ENCODE assay signal across 20 cellular contexts in the genomic region with DNA sequence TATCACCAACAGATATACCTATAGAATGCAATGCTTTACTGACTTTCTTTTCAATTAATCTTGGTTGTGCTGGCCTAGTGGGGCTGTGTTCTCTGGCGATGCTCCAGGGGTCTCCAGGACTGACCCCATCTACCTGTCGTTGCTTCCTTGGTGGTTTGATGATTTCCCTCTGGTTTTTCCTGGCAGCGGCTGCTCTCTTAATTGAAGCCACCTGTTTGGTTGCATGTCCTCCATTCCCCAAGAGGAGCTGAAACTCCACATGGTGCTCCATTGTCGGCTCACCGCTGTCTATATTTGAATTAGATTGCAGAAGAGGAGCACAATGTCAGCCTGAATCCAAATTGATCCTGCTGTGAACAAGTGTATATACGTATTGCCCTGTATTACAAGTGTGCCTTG. TPM values are rescaled to one million over a fixed set of nuclear protein-coding genes. Genes with fewer than 3 reads are reported as not detected.
A peak's percentile ranks its signal among the peaks of the same experiment; 100 is the strongest.
DNase-seq lines count a peak whose midpoint lies in the region; ATAC-seq and TF ChIP-seq lines count a peak whose summit lies in the region.
"Had no signal": no experiment of that assay in that cellular context is flagged by ENCODE, and none has a peak within 500 bp of the region (broad histone marks: within the 10 kb centered on the region; RNA-seq: fewer than 3 reads in every experiment).

No MANE protein-coding gene starts in this region.

- no peak overlapping the region for H3K27ac Mint-ChIP-seq in CD8-positive, alpha-beta memory T cell
- H3K27ac Mint-ChIP-seq: activated CD4-positive, alpha-beta memory T cell treated with anti-CD3 and anti-CD28 coated beads for 36 hours; activated T-cell treated with anti-CD3 and anti-CD28 coated beads, Interleukin-2, amount 50 U/mL, for 72 hours; stimulated activated naive CD8-positive, alpha-beta T cell treated with anti-CD3 and anti-CD28 coated beads, Interleukin-15, amount 100 ng/mL, for 72 hours had no signal

- no peak overlapping the region for H3K14ac ChIP-seq in neuronal stem cell (ENCODE audit: low read length)

- POLR2A ChIA-PET in OCI-LY7 (lab: Charles Lee): interaction anchor here (0.6 to 2.1 kb wide), 2 partner anchors 9 to 365 kb away, joined by 3 to 15 read pairs; a partner anchor contains a TSS
- POLR2A ChIA-PET in CD8-positive, alpha-beta memory T cell (lab: Charles Lee): interaction anchor here (0.7 kb wide), 1 partner anchor 33 kb away, joined by 3 read pairs; no protein-coding TSS in a partner anchor

- ATAC-seq in GM18502 (IDR thresholded peaks at IDR 0.05; ENCODE audit: poor library complexity, unreplicated experiment): no peak
- ATAC-seq: activated T-cell treated with anti-CD3 and anti-CD28 coated beads, Interleukin-2, amount 50 U/mL, for 72 hours; mucosa of descending colon; stimulated activated naive CD8-positive, alpha-beta T cell treated with anti-CD3 and anti-CD28 coated beads, Interleukin-15, amount 100 ng/mL, for 72 hours had no signal

- no peaks in the 10 kb centered on the region for H3K79me1 ChIP-seq in neuronal stem cell (ENCODE audit: low read depth, low read length)

- H3K4me2 ChIP-seq in neuronal stem cell (ENCODE audit: insufficient read depth, low read length, poor library complexity, severe bottlenecking) (no peak overlapping the region), OCI-LY7 (ENCODE audit: low read length) (no peak overlapping the region)

- no peak overlapping the region for H2AFZ ChIP-seq in neuronal stem cell (ENCODE audit: low read length)
- H2AFZ ChIP-seq in OCI-LY7 (ENCODE audit: low read length): no peak overlapping the region
- H2AFZ ChIP-seq: parathyroid adenoma had no signal

- no peak overlapping the region for H3K9ac ChIP-seq in neuronal stem cell (ENCODE audit: low read depth, low read length, poor library complexity)
- H3K9ac ChIP-seq: parathyroid adenoma had no signal

- TF ChIP-seq POLR2A in adrenal gland (IDR thresholded peaks at IDR 0.05): no peak

- no peak overlapping the region for H2BK12ac ChIP-seq in neuronal stem cell (ENCODE audit: low read length)

- H3K27ac ChIP-seq in adrenal gland (peak overlapping the region in 3 of 5 donors; percentile 56 to 65 (median 61)), neuronal stem cell (replicated peaks; ENCODE audit: low read length) (peak overlapping the region; percentile 57), OCI-LY7 (ENCODE audit: low read depth, low read length, poor library complexity, severe bottlenecking) (no peak overlapping the region)
- H3K27ac ChIP-seq in CD8-positive, alpha-beta memory T cell (ENCODE audit: low read depth, low read length): no peak overlapping the region
- H3K27ac ChIP-seq: parathyroid adenoma, uterus had no signal

- H3K9me3 ChIP-seq in adrenal gland (replicated peaks in 1 of 3) (no peaks in the 10 kb centered on the region), neuronal stem cell (replicated peaks in 1 of 2; ENCODE audit: control insufficient read depth in 2 of 2, insufficient read depth in 1 of 2, low read depth in 1 of 2, low read length in 2 of 2) (no peaks in the 10 kb centered on the region), OCI-LY7 (ENCODE audit: low read length) (peaks cover 2% of the 10 kb centered on the region; the same call in 1 of the 2 replicates)
- no peaks in the 10 kb centered on the region for H3K9me3 ChIP-seq in CD8-positive, alpha-beta memory T cell (ENCODE audit: low read length)
- H3K9me3 ChIP-seq: mucosa of descending colon, SJSA1, uterus had no signal

- H3K9me3 Mint-ChIP-seq in CD8-positive, alpha-beta memory T cell: peaks cover 0 to 7% (median under 1%) of the 10 kb centered on the region in 5 donors
- H3K9me3 Mint-ChIP-seq: activated CD4-positive, alpha-beta memory T cell treated with anti-CD3 and anti-CD28 coated beads for 36 hours had no signal

- no peak overlapping the region for H2BK5ac ChIP-seq in neuronal stem cell (ENCODE audit: low read length)

- H3K9me2 ChIP-seq in OCI-LY7 (ENCODE audit: insufficient read depth, low read length): no peaks in the 10 kb centered on the region

- no peak overlapping the region for H3K23ac ChIP-seq in neuronal stem cell (ENCODE audit: low read depth, low read length, poor library complexity)

- peaks cover 8 to 10% of the 10 kb centered on the region in 2 donors for H3K4me1 ChIP-seq in adrenal gland (replicated peaks in 1 of 2)
- peaks cover 0 to 3% of the 10 kb centered on the region in 2 donors for H3K4me1 ChIP-seq in neuronal stem cell (ENCODE audit: control insufficient read depth in 2 of 2, insufficient read depth in 1 of 2, low read depth in 1 of 2, low read length in 2 of 2)
- peaks cover 7% of the 10 kb centered on the region for H3K4me1 ChIP-seq in OCI-LY7 (ENCODE audit: insufficient read depth, low read length, poor library complexity, severe bottlenecking)
- H3K4me1 ChIP-seq in CD8-positive, alpha-beta memory T cell (ENCODE audit: insufficient read depth, low read length): no peaks in the 10 kb centered on the region
- H3K4me1 ChIP-seq: parathyroid adenoma, uterus had no signal

- H4K20me1 ChIP-seq in OCI-LY7 (ENCODE audit: insufficient read depth, low read length): no peaks in the 10 kb centered on the region

- H3K79me2 ChIP-seq in OCI-LY7 (ENCODE audit: insufficient read depth, low read depth, low read length): no peaks in the 10 kb centered on the region
- H3K79me2 ChIP-seq: parathyroid adenoma had no signal

- peaks cover 5 to 9% of the 10 kb centered on the region in 2 donors for H3K27me3 Mint-ChIP-seq in CD8-positive, alpha-beta memory T cell

- no peak overlapping the region for H4K91ac ChIP-seq in neuronal stem cell (ENCODE audit: low read depth, low read length, poor library complexity)

- no peak overlapping the region for H3K18ac ChIP-seq in neuronal stem cell (ENCODE audit: low read length)

- DNase-seq in EL: peak; percentile 23
- peak; percentile 25 for DNase-seq in NCI-H1694 treated with DMSO at 0.1 percent for 48 hours (lab: John Stamatoyannopoulos, UW)
- no peak for DNase-seq in adrenal gland
- DNase-seq in neuronal stem cell (ENCODE audit: low spot score): no peak
- no peak for DNase-seq in hippocampal formation (lab: John Stamatoyannopoulos, UW)
- no peak for DNase-seq in OCI-LY7 (ENCODE audit: low spot score)
- no peak for DNase-seq in CD8-positive, alpha-beta memory T cell
- DNase-seq: activated CD4-positive, alpha-beta memory T cell treated with anti-CD3 and anti-CD28 coated beads for 36 hours; activated T-cell treated with anti-CD3 and anti-CD28 coated beads, Interleukin-2, amount 50 U/mL, for 72 hours; amniotic stem cell; mucosa of descending colon; NCI-H1105; small intestine; stimulated activated naive CD8-positive, alpha-beta T cell treated with anti-CD3 and anti-CD28 coated beads, Interleukin-15, amount 100 ng/mL, for 72 hours; uterus had no signal

- H3K4me3 Mint-ChIP-seq in CD8-positive, alpha-beta memory T cell: no peak overlapping the region
- H3K4me3 Mint-ChIP-seq: activated CD4-positive, alpha-beta memory T cell treated with anti-CD3 and anti-CD28 coated beads for 36 hours; activated T-cell treated with anti-CD3 and anti-CD28 coated beads, Interleukin-2, amount 50 U/mL, for 72 hours; stimulated activated naive CD8-positive, alpha-beta T cell treated with anti-CD3 and anti-CD28 coated beads, Interleukin-15, amount 100 ng/mL, for 72 hours had no signal

- no peaks in the 10 kb centered on the region for H3K36me3 ChIP-seq in adrenal gland (replicated peaks in 1 of 2)
- no peaks in the 10 kb centered on the region for H3K36me3 ChIP-seq in neuronal stem cell (replicated peaks in 1 of 2; ENCODE audit: control insufficient read depth in 2 of 2, insufficient read depth in 2 of 2, low read length in 2 of 2)
- no peaks in the 10 kb centered on the region; the same call in 1 of the 2 replicates for H3K36me3 ChIP-seq in OCI-LY7 (ENCODE audit: insufficient read depth, low read length)
- H3K36me3 ChIP-seq in CD8-positive, alpha-beta memory T cell (ENCODE audit: insufficient read depth, low read length): no peaks in the 10 kb centered on the region
- H3K36me3 ChIP-seq: SJSA1, uterus had no signal

- no peak overlapping the region for H3K4ac ChIP-seq in neuronal stem cell (ENCODE audit: low read length)

- H3K36me3 Mint-ChIP-seq in CD8-positive, alpha-beta memory T cell: peaks cover 0 to 18% (median 2%) of the 10 kb centered on the region in 3 donors
- H3K36me3 Mint-ChIP-seq: activated CD4-positive, alpha-beta memory T cell treated with anti-CD3 and anti-CD28 coated beads for 36 hours had no signal

- H2BK15ac ChIP-seq in neuronal stem cell (ENCODE audit: low read length): no peak overlapping the region

- no TSS peak for BruUV-seq in OCI-LY7 (replicated peaks; lab: Mats Ljungman, UMichigan)

- H3K4me3 ChIP-seq in adrenal gland (no peak overlapping the region), neuronal stem cell (ENCODE audit: low read length in 2 of 2) (no peak overlapping the region), OCI-LY7 (ENCODE audit: low read depth, low read length, poor library complexity, severe bottlenecking) (no peak overlapping the region)
- H3K4me3 ChIP-seq in CD8-positive, alpha-beta memory T cell (ENCODE audit: low read length): no peak overlapping the region
- H3K4me3 ChIP-seq: GM12878, mucosa of descending colon, SJSA1, uterus had no signal

- H3K27me3 ChIP-seq in adrenal gland (no peaks in the 10 kb centered on the region), neuronal stem cell (ENCODE audit: control insufficient read depth in 3 of 3, insufficient read depth in 3 of 3, low read depth in 1 of 3, low read length in 3 of 3) (no peaks in the 10 kb centered on the region)
- no peaks in the 10 kb centered on the region for H3K27me3 ChIP-seq in CD8-positive, alpha-beta memory T cell (ENCODE audit: insufficient read depth, low read length, poor library complexity, severe bottlenecking)
- H3K27me3 ChIP-seq: SJSA1, uterus had no signal

- WGBS in adrenal gland, 4 donors: 76 to 84% (median 80%) methylated on average over 6 of the region's 6 CpGs
- WGBS in neuronal stem cell (ENCODE audit: extremely low coverage in 2 of 2, insufficient read length in 2 of 2, insufficient replicate concordance in 1 of 2), 2 donors: no CpG with 5 or more reads among the region's 6 CpGs

- no peak overlapping the region for H2AK5ac ChIP-seq in neuronal stem cell (ENCODE audit: low read depth, low read length)

- CTCF ChIA-PET in OCI-LY7 (lab: Charles Lee; ENCODE audit: unreplicated experiment): interaction anchor here (0.6 kb wide), 1 partner anchor 230 kb away, joined by 3 read pairs; no protein-coding TSS in a partner anchor
- CTCF ChIA-PET in CD8-positive, alpha-beta memory T cell (lab: Charles Lee): interaction anchor here (0.7 kb wide), 1 partner anchor 14 kb away, joined by 3 read pairs; no protein-coding TSS in a partner anchor

- H4K8ac ChIP-seq in neuronal stem cell (ENCODE audit: low read depth, low read length): no peak overlapping the region

- TF ChIP-seq CTCF in adrenal gland (IDR thresholded peaks at IDR 0.05) (no peak), OCI-LY7 (conservative IDR thresholded peaks at IDR 0.05; ENCODE audit: low read length) (no peak)

- H2BK120ac ChIP-seq in neuronal stem cell (ENCODE audit: low read depth, low read length): no peak overlapping the region

- peaks cover 2 to 3% (median 3%) of the 10 kb centered on the region in 3 donors for H3K4me1 Mint-ChIP-seq in CD8-positive, alpha-beta memory T cell

- intact Hi-C loops in adrenal gland (cut with DNase I) (no loop called here), OCI-LY7 (cut with micrococcal nuclease; ENCODE audit: unreplicated experiment) (no loop called here)

RNA-seq across cellular contexts. Expression of a gene that starts 7.1 kb away (rescaled TPM):
- under 1 TPM in 1 of 8 donors, not detected in 7; 0.24 TPM for total RNA-seq in adrenal gland
- not detected for polyA plus RNA-seq in adrenal gland
- polyA plus RNA-seq in neuronal stem cell (2013, experiment 1 of 2): not detected
- not detected for polyA plus RNA-seq in neuronal stem cell (2013, experiment 2 of 2)
- total RNA-seq in OCI-LY7 (2014; rRNA removed; shearing (Covaris generic)): 15.7 and 23.8 TPM in 2 replicates
- 36.8 and 37.8 TPM in 2 replicates for total RNA-seq in OCI-LY7 (2022)
- 1 to 10 TPM in 1 of 2 experiments, under 1 TPM in 1; 0.95 to 1.6 TPM for total RNA-seq in CD8-positive, alpha-beta memory T cell
- 35.4 TPM for polyA plus RNA-seq in CD8-positive, alpha-beta memory T cell
- total RNA-seq: activated T-cell treated with anti-CD3 and anti-CD28 coated beads, Interleukin-2, amount 50 U/mL, for 72 hours; kidney epithelial cell; SJSA1; uterus had no signal
- polyA plus RNA-seq: small intestine had no signal

Comparison
In these comparisons a context has a peak if more than half of its experiments do, and no peak if none do; other contexts are left out.
1. DNase-seq: peak in EL (single experiment) and NCI-H1694 treated with DMSO at 0.1 percent for 48 hours (single experiment); none in adrenal gland (0 of 7), neuronal stem cell (single experiment), hippocampal formation (0 of 2), OCI-LY7 (single experiment) and CD8-positive, alpha-beta memory T cell (0 of 5).
2. H3K27ac ChIP-seq: peak in adrenal gland (3 of 5) and neuronal stem cell (single experiment); none in OCI-LY7 (single experiment) and CD8-positive, alpha-beta memory T cell (single experiment).
3. RNA of a gene that starts 7.1 kb away (total RNA-seq): 15.7 to 37.8 TPM in OCI-LY7; 0.95 to 1.6 TPM in CD8-positive, alpha-beta memory T cell and 0.24 TPM in adrenal gland; every median in the first group is over 4 times any median in the second.